Comparison of ENCODE assay signal across 9 cellular contexts in the genomic region with DNA sequence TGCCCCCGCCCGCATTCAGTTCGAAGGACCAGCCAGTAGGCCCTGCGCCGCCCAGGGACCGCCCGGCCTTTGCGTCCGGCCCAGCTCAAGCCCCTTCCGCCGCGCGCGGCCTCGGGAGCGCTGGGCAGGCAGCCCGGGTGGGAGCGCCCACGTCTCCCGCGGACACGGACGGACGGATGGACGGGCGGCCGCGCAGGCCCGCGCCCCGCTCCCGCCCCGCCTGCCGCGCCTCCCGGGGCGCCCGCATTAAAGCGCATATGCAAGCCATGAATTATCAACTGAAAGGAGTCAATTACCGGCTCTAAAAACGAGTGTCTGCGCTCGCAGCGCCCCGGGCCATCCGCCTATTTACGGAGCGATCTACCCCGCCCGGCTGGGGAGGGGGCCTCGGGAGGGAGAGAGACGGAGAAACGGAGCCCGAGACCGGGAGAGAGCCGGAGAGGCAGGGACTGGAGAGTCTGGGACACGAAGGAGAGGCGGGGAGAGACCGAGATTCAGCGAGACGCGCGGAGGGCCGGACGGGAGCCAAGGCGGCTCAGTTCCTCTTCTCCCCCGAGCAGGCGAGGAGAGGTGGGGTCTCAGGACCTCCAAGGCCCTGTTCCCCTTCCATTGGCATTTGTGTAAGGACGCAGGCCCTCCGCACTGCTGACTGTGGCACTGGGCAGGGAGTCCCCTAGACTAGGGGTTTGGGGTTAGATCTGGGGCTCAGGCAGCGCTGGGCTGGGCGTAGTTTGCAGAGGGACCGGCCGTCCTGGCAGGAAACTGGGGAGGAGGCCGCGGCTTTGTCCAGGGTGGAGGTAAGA. TPM values are rescaled to one million over a fixed set of nuclear protein-coding genes. Genes with fewer than 3 reads are reported as not detected.
DNase-seq lines count a peak whose midpoint lies in the region; ATAC-seq and TF ChIP-seq lines count a peak whose summit lies in the region.
"Had no signal": no experiment of that assay in that cellular context is flagged by ENCODE, and none has a peak within 500 bp of the region (broad histone marks: within the 10 kb centered on the region; RNA-seq: fewer than 3 reads in every experiment).

No MANE protein-coding gene starts in this region.

- no peaks in the 10 kb centered on the region for H3K36me3 ChIP-seq in H7 (replicated peaks; ENCODE audit: control insufficient read depth, insufficient read depth, low read length)
- H3K36me3 ChIP-seq in ascending aorta, result no peaks in the 10 kb centered on the region
- no peaks in the 10 kb centered on the region for H3K36me3 ChIP-seq in iPS-15b (ENCODE audit: control insufficient read depth, insufficient read depth, low read length)
- no peaks in the 10 kb centered on the region for H3K36me3 ChIP-seq in gastrocnemius medialis
- H3K36me3 ChIP-seq in PC-3 (ENCODE audit: low read depth, low read length), result no peaks in the 10 kb centered on the region

- H3K27me3 ChIP-seq in H7 (ENCODE audit: control insufficient read depth, insufficient read depth, low read length) (peaks cover 70% of the 10 kb centered on the region), ascending aorta (no peaks in the 10 kb centered on the region), iPS-15b (ENCODE audit: control insufficient read depth, insufficient read depth, low read length) (peaks cover 94% of the 10 kb centered on the region), gastrocnemius medialis (peaks cover 25 to 30% (median 30%) of the 10 kb centered on the region in 3 donors), PC-3 (ENCODE audit: low read length) (no peaks in the 10 kb centered on the region)

- intact Hi-C loops in ascending aorta (cut with DNase I), result loop anchor here (10.0 kb wide), 1 partner anchor 276 kb away; no protein-coding TSS in a partner anchor
- intact Hi-C loops in gastrocnemius medialis (cut with DNase I; ENCODE audit: low total_unique reads), result no loop called here
- intact Hi-C loops in PC-3 (cut with micrococcal nuclease), result loop anchor here (10.0 kb wide), 1 partner anchor 276 kb away; no protein-coding TSS in a partner anchor

- no peak overlapping the region for H2AFZ ChIP-seq in PC-3 (ENCODE audit: low read length)

- H3K4me3 ChIP-seq in H7 (ENCODE audit: insufficient read depth, low read depth, low read length), result peak overlapping the region; percentile 56
- H3K4me3 ChIP-seq in ascending aorta, result peak overlapping the region; percentile 44 to 50
- peak overlapping the region; percentile 70 for H3K4me3 ChIP-seq in iPS-15b (ENCODE audit: low read depth, low read length)
- H3K4me3 ChIP-seq in gastrocnemius medialis, result peak overlapping the region; percentile 27 to 40 (median 37)
- H3K4me3 ChIP-seq in PC-3 (ENCODE audit: low read length), result no peak overlapping the region

- DNase-seq in H7 (peak; percentile 93), ascending aorta (ENCODE audit: low spot score in 2 of 2) (no peak), gastrocnemius medialis (no peak), PC-3 (no peak), HT-29 (ENCODE audit: low spot score) (no peak)
- DNase-seq: amniotic stem cell; stimulated activated CD4-positive, alpha-beta T cell treated with anti-CD3 and anti-CD28 coated beads, Interleukin-2, amount 100 ng/mL, for 48 hours had no signal

- H3K4me1 ChIP-seq in ascending aorta (peaks cover 0 to 3% of the 10 kb centered on the region in 2 donors), iPS-15b (ENCODE audit: control insufficient read depth, insufficient read depth, low read length) (peaks cover 23% of the 10 kb centered on the region), gastrocnemius medialis (no peaks in the 10 kb centered on the region), PC-3 (ENCODE audit: insufficient read depth, low read length) (no peaks in the 10 kb centered on the region)

- no peaks in the 10 kb centered on the region for H3K9me2 ChIP-seq in PC-3 (replicated peaks; ENCODE audit: low read length)

- ATAC-seq in gastrocnemius medialis (no peak), PC-3 (no peak), HG03571 (IDR thresholded peaks at IDR 0.05; ENCODE audit: unreplicated experiment) (no peak)

- CTCF ChIA-PET in PC-3 (lab: Charles Lee), result no interaction called here

- POLR2A ChIA-PET in PC-3 (lab: Charles Lee; ENCODE audit: unreplicated experiment), result no interaction called here

- H3K27ac ChIP-seq in ascending aorta (no peak overlapping the region), gastrocnemius medialis (no peak overlapping the region), PC-3 (ENCODE audit: low read length) (no peak overlapping the region)

- no peaks in the 10 kb centered on the region for H4K20me1 ChIP-seq in PC-3 (ENCODE audit: low read length)

- no peak overlapping the region for H3K9ac ChIP-seq in iPS-15b (ENCODE audit: low read depth, low read length)
- H3K9ac ChIP-seq in PC-3 (ENCODE audit: low read length), result no peak overlapping the region

- H3K79me2 ChIP-seq in PC-3 (ENCODE audit: low read length), result no peaks in the 10 kb centered on the region

- H3F3A ChIP-seq in PC-3 (ENCODE audit: low read length, unreplicated experiment), result no peaks in the 10 kb centered on the region

- in situ Hi-C loops in gastrocnemius medialis (cut with MboI; ENCODE audit: low sequenced_read_pairs in 4 of 4), result loop anchor here in 3 of 4 donors (5.0 to 25.0 kb wide), 4 partner anchors 76 to 289 kb away; a partner anchor contains a TSS

- TF ChIP-seq POLR2A in gastrocnemius medialis (IDR thresholded peaks at IDR 0.05), result no peak

- no TSS peak for BruUV-seq in PC-3 (replicated peaks; lab: Mats Ljungman, UMichigan)

- no peaks in the 10 kb centered on the region for H3K9me3 ChIP-seq in ascending aorta
- H3K9me3 ChIP-seq in iPS-15b (ENCODE audit: control insufficient read depth, insufficient read depth, low read length), result no peaks in the 10 kb centered on the region
- no peaks in the 10 kb centered on the region for H3K9me3 ChIP-seq in gastrocnemius medialis
- no peaks in the 10 kb centered on the region for H3K9me3 ChIP-seq in PC-3 (ENCODE audit: low read length)

- TF ChIP-seq CTCF in ascending aorta (IDR thresholded peaks at IDR 0.05) (no peak), gastrocnemius medialis (IDR thresholded peaks at IDR 0.05 in 4 of 5, conservative IDR thresholded peaks at IDR 0.05 in 1 of 5) (no peak), PC-3 (conservative IDR thresholded peaks at IDR 0.05; ENCODE audit: low read depth, low read length) (no peak)

- H3K4me2 ChIP-seq in PC-3 (ENCODE audit: low read length), result no peak overlapping the region

RNA-seq across cellular contexts. Expression of a gene that starts 41.3 kb away (rescaled TPM):
- 4.2 and 5.4 TPM in 2 replicates for total RNA-seq in H7 (2014; rRNA removed; shearing (Covaris generic))
- total RNA-seq in ascending aorta, result not detected
- not detected for total RNA-seq in gastrocnemius medialis
- 1.7 and 2.4 TPM in 2 replicates for total RNA-seq in PC-3 (2014; rRNA removed)
- total RNA-seq in HT-29 (2014; rRNA removed; shearing (Covaris generic)), result 3.0 and 3.1 TPM in 2 replicates

RNA-seq across cellular contexts. Expression of a gene that starts 54.2 kb away (rescaled TPM):
- 12.6 and 19.8 TPM in 2 replicates for total RNA-seq in H7 (2014; rRNA removed; shearing (Covaris generic))
- total RNA-seq in ascending aorta (6.0 TPM), gastrocnemius medialis (10 to 100 TPM in 1 of 4 donors, 1 to 10 TPM in 3; 5.2 to 15.6 (median 7.3) TPM), PC-3 (2014; rRNA removed) (2.0 and 5.0 TPM in 2 replicates)
- total RNA-seq in HT-29 (2014; rRNA removed; shearing (Covaris generic)), result 53.2 and 62.9 TPM in 2 replicates
